8 cellular contexts compared by ENCODE assay signal in the genomic region with DNA sequence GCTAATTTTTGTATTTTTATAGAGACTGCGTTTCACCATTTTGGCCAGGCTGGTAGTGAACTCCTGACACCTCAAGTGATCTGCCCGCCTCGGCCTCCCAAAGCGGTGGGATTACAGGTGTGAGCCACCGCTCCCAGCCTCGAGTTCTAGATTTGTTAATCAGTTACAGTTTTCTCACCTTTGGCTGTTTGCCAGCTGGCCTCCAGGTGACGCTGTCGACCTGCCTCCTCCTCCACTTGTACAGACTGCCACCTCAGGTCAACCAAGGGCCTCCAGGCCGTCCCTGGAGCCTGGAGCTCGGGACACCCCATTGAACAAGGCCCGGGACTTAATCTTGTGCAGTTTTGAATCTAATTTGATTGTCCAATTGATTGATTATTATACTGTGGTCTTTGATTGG.
DNase-seq lines count a peak whose midpoint lies in the region; TF ChIP-seq lines count a peak whose summit lies in the region.

No MANE protein-coding gene starts in this region.

- no peaks in the 10 kb centered on the region for H3K4me1 ChIP-seq in parathyroid adenoma

- no peaks in the 10 kb centered on the region for H3K79me2 ChIP-seq in parathyroid adenoma

- DNase-seq in GM10266 (ENCODE audit: extremely low spot score) (peak; percentile 74), NOMO-1 treated with DMSO at 0.1 percent for 48 hours (lab: John Stamatoyannopoulos, UW; ENCODE audit: unreplicated experiment) (peak; percentile 45), NCI-H128 (lab: John Stamatoyannopoulos, UW; ENCODE audit: unreplicated experiment) (no peak), hippocampal formation (lab: John Stamatoyannopoulos, UW) (no peak), hepatic stellate cell (ENCODE audit: low spot score) (no peak), NCI-H2029 (lab: John Stamatoyannopoulos, UW) (no peak)
- DNase-seq in activated naive CD4-positive, alpha-beta T cell treated with anti-CD3 and anti-CD28 coated beads, Interleukin-2, amount 50 U/mL, for 16 hours = peak; percentile 52

- H3K9ac ChIP-seq in parathyroid adenoma = no peak overlapping the region

- TF ChIP-seq CTCF in GM10266 (IDR thresholded peaks at IDR 0.05; ENCODE audit: control insufficient read depth, insufficient read depth, low read depth, missing control alignments) (peak; percentile 83), parathyroid adenoma (IDR thresholded peaks at IDR 0.05) (no peak)

- H3K36me3 ChIP-seq in parathyroid adenoma (ENCODE audit: control insufficient read depth, insufficient read depth, low read length) = no peaks in the 10 kb centered on the region

- no peaks in the 10 kb centered on the region for H3K27me3 ChIP-seq in parathyroid adenoma (ENCODE audit: control insufficient read depth, insufficient read depth, low read length)

- no peak overlapping the region for H3K4me3 ChIP-seq in parathyroid adenoma (ENCODE audit: low read depth, low read length)

- H3K27ac ChIP-seq in parathyroid adenoma = no peak overlapping the region

- H2AFZ ChIP-seq in parathyroid adenoma = peak overlapping the region; percentile 56

- H3K4me2 ChIP-seq in parathyroid adenoma (ENCODE audit: low read length) = no peak overlapping the region

- no peaks in the 10 kb centered on the region for H3K9me3 ChIP-seq in parathyroid adenoma (ENCODE audit: control insufficient read depth, low read length)

Comparison
In these comparisons a context has a peak if more than half of its experiments do, and no peak if none do; other contexts are left out.
1. DNase-seq: peak in GM10266 (single experiment), NOMO-1 treated with DMSO at 0.1 percent for 48 hours (single experiment) and activated naive CD4-positive, alpha-beta T cell treated with anti-CD3 and anti-CD28 coated beads, Interleukin-2, amount 50 U/mL, for 16 hours (single experiment); none in NCI-H128 (single experiment), hippocampal formation (0 of 2), hepatic stellate cell (single experiment) and NCI-H2029 (single experiment).